In genomic region chr17:4950075-4950756, GRCh38 we compare ENCODE assay signal across 8 cellular contexts. TPM values are rescaled to one million over a fixed set of nuclear protein-coding genes. Genes with fewer than 3 reads are reported as not detected.
DNase-seq lines count a peak whose midpoint lies in the region; ATAC-seq and TF ChIP-seq lines count a peak whose summit lies in the region.

No MANE protein-coding gene starts in this region.

- WGBS in gastroesophageal sphincter (ENCODE audit: low coverage in 1 of 2), 2 donors: 3 to 11% methylated on average over 3 to 13 of the region's 52 CpGs

- ATAC-seq in gastroesophageal sphincter (peak; percentile 27), HG03139 (IDR thresholded peaks at IDR 0.05; ENCODE audit: unreplicated experiment) (no peak), GM19328 (IDR thresholded peaks at IDR 0.05; ENCODE audit: unreplicated experiment) (no peak)

- in situ Hi-C loops in KBM-7 (cut with MboI; ENCODE audit: low pct_unique_long_range_greater_than_20kb, low sequenced_read_pairs): no loop called here

- peak in 1 of 2 donors; percentile 3 for TF ChIP-seq POLR2A in gastroesophageal sphincter (IDR thresholded peaks at IDR 0.05)

- no peaks in the 10 kb centered on the region for H3K27me3 ChIP-seq in gastroesophageal sphincter
- no peaks in the 10 kb centered on the region for H3K27me3 ChIP-seq in parathyroid adenoma (ENCODE audit: control insufficient read depth, insufficient read depth, low read length)

- H3K9me3 ChIP-seq in gastroesophageal sphincter (no peaks in the 10 kb centered on the region), parathyroid adenoma (ENCODE audit: control insufficient read depth, low read length) (no peaks in the 10 kb centered on the region)

- peak overlapping the region; percentile 59 to 100 for H3K4me3 ChIP-seq in gastroesophageal sphincter
- peak overlapping the region; percentile 50 for H3K4me3 ChIP-seq in parathyroid adenoma (ENCODE audit: low read depth, low read length)

- H3K9ac ChIP-seq in parathyroid adenoma: no peak overlapping the region

- peaks cover 4% of the 10 kb centered on the region for H3K79me2 ChIP-seq in parathyroid adenoma

- peaks cover 0 to 66% (median 28%) of the 10 kb centered on the region in 3 donors for H3K4me1 ChIP-seq in gastroesophageal sphincter
- peaks cover 8% of the 10 kb centered on the region for H3K4me1 ChIP-seq in parathyroid adenoma

- H3K27ac ChIP-seq in gastroesophageal sphincter (peak overlapping the region; percentile 79 to 98 (median 97)), parathyroid adenoma (peak overlapping the region; percentile 51)

- TF ChIP-seq CTCF in gastroesophageal sphincter (IDR thresholded peaks at IDR 0.05): no peak
- TF ChIP-seq CTCF in parathyroid adenoma (IDR thresholded peaks at IDR 0.05): no peak

- TF ChIP-seq EP300 in gastroesophageal sphincter (IDR thresholded peaks at IDR 0.05): no peak

- peak overlapping the region; percentile 79 for H2AFZ ChIP-seq in parathyroid adenoma

- peak; percentile 71 for DNase-seq in NCI-H82 (lab: John Stamatoyannopoulos, UW)
- no peak for DNase-seq in NCI-H82 treated with DMSO at 0.1 percent for 48 hours (lab: John Stamatoyannopoulos, UW; ENCODE audit: unreplicated experiment)
- DNase-seq in KBM-7: peak; percentile 53
- peak; percentile 48 for DNase-seq in activated T-helper 1 cell treated with Interleukin-2 at 50 U/mL for 16 hours (ENCODE audit: low read depth)

- H3K4me2 ChIP-seq in parathyroid adenoma (ENCODE audit: low read length): peak overlapping the region; percentile 79

- peaks cover 0 to 16% of the 10 kb centered on the region in 2 donors for H3K36me3 ChIP-seq in gastroesophageal sphincter
- no peaks in the 10 kb centered on the region for H3K36me3 ChIP-seq in parathyroid adenoma (ENCODE audit: control insufficient read depth, insufficient read depth, low read length)

RNA-seq across cellular contexts. Expression of gene ENO3, which starts 0.7 kb away (rescaled TPM):
- total RNA-seq in gastroesophageal sphincter: 10 to 100 TPM in 2 of 4 donors, 1 to 10 TPM in 2; 1.5 to 16.2 (median 7.6) TPM

RNA-seq across cellular contexts. Expression of gene PFN1, which starts 1.9 kb away (rescaled TPM):
- 1,000 to 10,000 TPM in 2 of 4 donors, 100 to 1,000 TPM in 2; 920 to 1,441 (median 1,060) TPM for total RNA-seq in gastroesophageal sphincter

RNA-seq across cellular contexts. Expression of gene RNF167, which starts 10.1 kb away (rescaled TPM):
- total RNA-seq in gastroesophageal sphincter: 10 to 100 TPM; 67.3 to 98.8 (median 85.9) TPM

RNA-seq across cellular contexts. Expression of gene SLC25A11, which starts 10.4 kb away (rescaled TPM):
- 10 to 100 TPM; 28.7 to 58.9 (median 46.8) TPM for total RNA-seq in gastroesophageal sphincter

RNA-seq across cellular contexts. Expression of gene SPAG7, which starts 17.4 kb away (rescaled TPM):
- total RNA-seq in gastroesophageal sphincter: 10 to 100 TPM; 35.1 to 77.5 (median 55.2) TPM
